Comparison of ENCODE assay signal across 8 cellular contexts in genomic region chr2:42827647-42828486, GRCh38. TPM values are rescaled to one million over a fixed set of nuclear protein-coding genes. Genes with fewer than 3 reads are reported as not detected.
DNase-seq lines count a peak whose midpoint lies in the region; ATAC-seq and TF ChIP-seq lines count a peak whose summit lies in the region.

No MANE protein-coding gene starts in this region.

- peaks cover 4 to 20% of the 10 kb centered on the region in 2 donors for H3K4me1 ChIP-seq in breast epithelium

- no peak overlapping the region for H3K27ac ChIP-seq in WERI-Rb-1
- peak overlapping the region; percentile 52 to 85 for H3K27ac ChIP-seq in breast epithelium

- H3K27me3 ChIP-seq in GM06990 (replicated peaks; ENCODE audit: control insufficient read depth, insufficient read depth, low read length) (no peaks in the 10 kb centered on the region), WERI-Rb-1 (ENCODE audit: insufficient read depth, low read depth, severe bottlenecking) (no peaks in the 10 kb centered on the region), breast epithelium (no peaks in the 10 kb centered on the region)

- H3K36me3 ChIP-seq in GM06990 (ENCODE audit: control insufficient read depth, insufficient read depth, low read length) (no peaks in the 10 kb centered on the region), WERI-Rb-1 (no peaks in the 10 kb centered on the region), breast epithelium (no peaks in the 10 kb centered on the region)

- H3K4me3 ChIP-seq in GM06990 (replicated peaks; ENCODE audit: low read depth, low read length) (no peak overlapping the region; the same call in 1 of the 2 replicates), WERI-Rb-1 (ENCODE audit: low read depth, low read length) (peak overlapping the region; percentile 52), breast epithelium (peak overlapping the region; percentile 23 to 63 (median 38))

- TF ChIP-seq POLR2A in breast epithelium (IDR thresholded peaks at IDR 0.05), result no peak

- H3K9me3 ChIP-seq in WERI-Rb-1 (ENCODE audit: severe bottlenecking), result no peaks in the 10 kb centered on the region
- no peaks in the 10 kb centered on the region for H3K9me3 ChIP-seq in breast epithelium

- intact Hi-C loops in breast epithelium (cut with DNase I; ENCODE audit: low total_unique reads), result no loop called here

- ATAC-seq in HG02885 (IDR thresholded peaks at IDR 0.05; ENCODE audit: poor library complexity, unreplicated experiment), result peak; percentile 75
- ATAC-seq in GM18870 (IDR thresholded peaks at IDR 0.05; ENCODE audit: unreplicated experiment), result no peak

- DNase-seq in GM06990 (ENCODE audit: extremely low read depth, insufficient read length) (peak; percentile 78), NCI-H2171 treated with DMSO at 0.1 percent for 48 hours (lab: John Stamatoyannopoulos, UW) (peak; percentile 62), WERI-Rb-1 (peak; percentile 94), breast epithelium (ENCODE audit: low spot score in 2 of 2) (peak; percentile 80 to 90), inferior parietal cortex (ENCODE audit: extremely low spot score) (peak; percentile 93), smooth muscle cell of the brain vasculature (ENCODE audit: low read depth, low spot score) (peak; percentile 65)

- TF ChIP-seq CTCF in GM06990 (IDR thresholded peaks at IDR 0.05; ENCODE audit: insufficient read depth, low read length, poor library complexity, severe bottlenecking) (peak; percentile 96), WERI-Rb-1 (IDR thresholded peaks at IDR 0.05; ENCODE audit: low read depth, low read length) (peak; percentile 94), breast epithelium (IDR thresholded peaks at IDR 0.05) (peak; percentile 89 to 97 (median 93))

RNA-seq across cellular contexts. Expression of gene HAAO, which starts 35.5 kb away (rescaled TPM):
- 1 to 10 TPM; 4.4 to 6.2 (median 5.9) TPM for total RNA-seq in breast epithelium
